ENCODE assay signal across 8 cellular contexts in genomic region chr2:157627594-157628281, GRCh38. TPM values are rescaled to one million over a fixed set of nuclear protein-coding genes. Genes with fewer than 3 reads are reported as not detected.
DNase-seq lines count a peak whose midpoint lies in the region; ATAC-seq lines count a peak whose summit lies in the region.

No MANE protein-coding gene starts in this region.

- ATAC-seq in GM19035 (IDR thresholded peaks at IDR 0.05; ENCODE audit: unreplicated experiment), result peak; percentile 4
- ATAC-seq in HG02981 (IDR thresholded peaks at IDR 0.05; ENCODE audit: unreplicated experiment), result no peak
- no peak for ATAC-seq in HG03521 (IDR thresholded peaks at IDR 0.05; ENCODE audit: unreplicated experiment)
- ATAC-seq in GM18517 (IDR thresholded peaks at IDR 0.05; ENCODE audit: unreplicated experiment), result no peak

- H3K4me3 ChIP-seq in rectal smooth muscle tissue (ENCODE audit: low read length), result peak overlapping the region; percentile 73

- DNase-seq in M059J (ENCODE audit: low read depth), result peak; percentile 40
- DNase-seq in activated T-helper 1 cell treated with Interleukin-2 at 50 U/mL for 16 hours (ENCODE audit: low read depth), result peak; percentile 15
- peak; percentile 32 for DNase-seq in globus pallidus (ENCODE audit: low spot score)

- peak overlapping the region; percentile 51 for H3K9ac ChIP-seq in rectal smooth muscle tissue (ENCODE audit: low read length)

- H3K27me3 ChIP-seq in rectal smooth muscle tissue (ENCODE audit: control insufficient read depth, insufficient read depth, low read length), result no peaks in the 10 kb centered on the region

- H3K27ac ChIP-seq in rectal smooth muscle tissue (ENCODE audit: low read depth, low read length), result no peak overlapping the region

- H3K4me1 ChIP-seq in rectal smooth muscle tissue (ENCODE audit: control insufficient read depth, insufficient read depth, low read length), result peaks cover 3% of the 10 kb centered on the region

- no peaks in the 10 kb centered on the region for H3K36me3 ChIP-seq in rectal smooth muscle tissue (ENCODE audit: control insufficient read depth, insufficient read depth, low read length)

RNA-seq across cellular contexts. Expression of gene ACVR1C, which starts 0.9 kb away (rescaled TPM):
- 0.10 TPM in 1 of 2 replicates, not detected in the other for total RNA-seq in M059J (2014; rRNA removed; shearing (Covaris generic))
